In the genomic region with DNA sequence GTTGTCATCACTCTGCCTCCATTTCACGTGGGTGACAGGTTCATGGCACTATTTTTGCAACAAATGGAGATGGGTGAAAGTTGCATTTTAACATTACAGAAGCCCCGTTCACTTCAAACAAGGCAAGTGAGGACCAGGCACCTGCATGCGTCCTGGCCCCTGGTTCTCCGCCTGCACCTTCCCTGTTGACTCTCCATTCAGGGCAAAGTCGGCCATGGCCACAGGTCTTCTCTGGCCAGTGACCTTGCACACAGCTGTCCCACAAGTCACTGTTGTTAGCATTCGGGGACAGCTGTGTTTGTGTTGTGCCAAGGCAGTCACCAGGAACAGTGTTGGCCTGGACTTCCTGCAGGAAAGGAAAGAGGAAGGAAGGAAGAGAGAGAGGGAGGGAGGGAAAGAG, we compare ENCODE assay signal across 28 cellular contexts.
"Had no signal": no experiment of that assay in that cellular context is flagged by ENCODE, and none has a peak within 500 bp of the region (broad histone marks: within the 10 kb centered on the region; RNA-seq: fewer than 3 reads in every experiment).

No MANE protein-coding gene starts in this region.

- H3K27ac ChIP-seq: adrenal gland, body of pancreas, gastrocnemius medialis, parathyroid adenoma, right atrium auricular region, thoracic aorta, vagina had no signal

- H3K27me3 Mint-ChIP-seq: activated CD4-positive, alpha-beta T cell treated with anti-CD3 and anti-CD28 coated beads for 36 hours; activated CD8-positive, alpha-beta memory T cell treated with anti-CD3 and anti-CD28 coated beads, Interleukin-2, amount 10 ng/mL, durations not matched to agents 7 days and 5 days; activated naive CD8-positive, alpha-beta T cell treated with anti-CD3 and anti-CD28 coated beads for 36 hours; memory B cell; naive thymus-derived CD8-positive, alpha-beta T cell had no signal

- H3K9ac ChIP-seq: parathyroid adenoma had no signal

- H3K4me3 ChIP-seq: adrenal gland, body of pancreas, gastrocnemius medialis, right atrium auricular region, thoracic aorta, vagina had no signal

- H3K9me3 ChIP-seq: adrenal gland, body of pancreas, gastrocnemius medialis, right atrium auricular region, thoracic aorta, vagina had no signal

- DNase-seq: activated CD4-positive, alpha-beta T cell treated with anti-CD3 and anti-CD28 coated beads for 36 hours; activated CD4-positive, CD25-positive, alpha-beta regulatory T cell; activated CD8-positive, alpha-beta memory T cell treated with anti-CD3 and anti-CD28 coated beads, Interleukin-2, amount 10 ng/mL, durations not matched to agents 7 days and 5 days; activated CD8-positive, alpha-beta T cell treated with anti-CD3 and anti-CD28 coated beads, Interleukin-2, amount 10 ng/mL, durations not matched to agents 7 days and 5 days; activated naive CD4-positive, alpha-beta T cell treated with anti-CD3 and anti-CD28 coated beads for 36 hours; activated naive CD8-positive, alpha-beta T cell treated with anti-CD3 and anti-CD28 coated beads for 36 hours; activated T-cell treated with anti-CD3 and anti-CD28 coated beads, Interleukin-2, amount 50 U/mL, for 48 hours; adrenal gland; cerebellar nuclear complex; cortex of kidney; effector memory CD8-positive, alpha-beta T cell; erythroblast; gastrocnemius medialis; glutamatergic neuron; left colon; naive thymus-derived CD8-positive, alpha-beta T cell; occipital lobe; stimulated activated CD4-positive, alpha-beta T cell treated with anti-CD3 and anti-CD28 coated beads, Interleukin-12 subunit alpha, Interleukin-12 subunit beta, amount 100 ng/mL, for 4 hours; stimulated activated CD4-positive, alpha-beta T cell treated with anti-CD3 and anti-CD28 coated beads, Interleukin-4, amount 100 ng/mL, for 1 hour; stimulated activated naive CD8-positive, alpha-beta T cell treated with anti-CD3 and anti-CD28 coated beads, Interleukin-15, Interleukin-2, amounts not matched to agents 100 U/mL and 50 U/mL, for 24 hours; trophoblast cell had no signal

- H3K4me1 Mint-ChIP-seq: activated CD4-positive, alpha-beta T cell treated with anti-CD3 and anti-CD28 coated beads for 36 hours; activated CD8-positive, alpha-beta memory T cell treated with anti-CD3 and anti-CD28 coated beads, Interleukin-2, amount 10 ng/mL, durations not matched to agents 7 days and 5 days; activated naive CD8-positive, alpha-beta T cell treated with anti-CD3 and anti-CD28 coated beads for 36 hours; memory B cell; naive thymus-derived CD8-positive, alpha-beta T cell; neural crest cell had no signal

- H3K4me1 ChIP-seq: adrenal gland, body of pancreas, gastrocnemius medialis, parathyroid adenoma, right atrium auricular region, vagina had no signal

- H3K27me3 ChIP-seq: adrenal gland, body of pancreas, gastrocnemius medialis, right atrium auricular region, vagina had no signal

- H3K36me3 ChIP-seq: adrenal gland, gastrocnemius medialis, right atrium auricular region, thoracic aorta, vagina had no signal

- H3K27ac Mint-ChIP-seq: activated CD4-positive, alpha-beta T cell treated with anti-CD3 and anti-CD28 coated beads for 36 hours; activated CD8-positive, alpha-beta memory T cell treated with anti-CD3 and anti-CD28 coated beads, Interleukin-2, amount 10 ng/mL, durations not matched to agents 7 days and 5 days; activated CD8-positive, alpha-beta T cell treated with anti-CD3 and anti-CD28 coated beads, Interleukin-2, amount 10 ng/mL, durations not matched to agents 7 days and 5 days; activated naive CD4-positive, alpha-beta T cell treated with anti-CD3 and anti-CD28 coated beads for 36 hours; activated naive CD8-positive, alpha-beta T cell treated with anti-CD3 and anti-CD28 coated beads for 36 hours; effector memory CD8-positive, alpha-beta T cell; memory B cell had no signal

- ATAC-seq: activated CD4-positive, alpha-beta T cell treated with anti-CD3 and anti-CD28 coated beads for 36 hours; activated CD8-positive, alpha-beta memory T cell treated with anti-CD3 and anti-CD28 coated beads, Interleukin-2, amount 10 ng/mL, durations not matched to agents 7 days and 5 days; activated CD8-positive, alpha-beta T cell treated with anti-CD3 and anti-CD28 coated beads, Interleukin-2, amount 10 ng/mL, durations not matched to agents 7 days and 5 days; body of pancreas; effector memory CD8-positive, alpha-beta T cell; gastrocnemius medialis; left colon; naive thymus-derived CD8-positive, alpha-beta T cell; stimulated activated naive CD8-positive, alpha-beta T cell treated with anti-CD3 and anti-CD28 coated beads, Interleukin-15, Interleukin-2, amounts not matched to agents 100 U/mL and 50 U/mL, for 24 hours had no signal

- H2AFZ ChIP-seq: parathyroid adenoma had no signal

- H3K4me3 Mint-ChIP-seq: activated CD4-positive, alpha-beta T cell treated with anti-CD3 and anti-CD28 coated beads for 36 hours; activated CD8-positive, alpha-beta memory T cell treated with anti-CD3 and anti-CD28 coated beads, Interleukin-2, amount 10 ng/mL, durations not matched to agents 7 days and 5 days; activated CD8-positive, alpha-beta T cell treated with anti-CD3 and anti-CD28 coated beads, Interleukin-2, amount 10 ng/mL, durations not matched to agents 7 days and 5 days; activated naive CD4-positive, alpha-beta T cell treated with anti-CD3 and anti-CD28 coated beads for 36 hours; activated naive CD8-positive, alpha-beta T cell treated with anti-CD3 and anti-CD28 coated beads for 36 hours; effector memory CD8-positive, alpha-beta T cell; memory B cell; naive thymus-derived CD8-positive, alpha-beta T cell; neural crest cell had no signal

- H3K36me3 Mint-ChIP-seq: activated CD8-positive, alpha-beta memory T cell treated with anti-CD3 and anti-CD28 coated beads, Interleukin-2, amount 10 ng/mL, durations not matched to agents 7 days and 5 days; activated naive CD8-positive, alpha-beta T cell treated with anti-CD3 and anti-CD28 coated beads for 36 hours; memory B cell; naive thymus-derived CD8-positive, alpha-beta T cell had no signal
